Comparison of ENCODE assay signal across 8 cellular contexts in the genomic region with DNA sequence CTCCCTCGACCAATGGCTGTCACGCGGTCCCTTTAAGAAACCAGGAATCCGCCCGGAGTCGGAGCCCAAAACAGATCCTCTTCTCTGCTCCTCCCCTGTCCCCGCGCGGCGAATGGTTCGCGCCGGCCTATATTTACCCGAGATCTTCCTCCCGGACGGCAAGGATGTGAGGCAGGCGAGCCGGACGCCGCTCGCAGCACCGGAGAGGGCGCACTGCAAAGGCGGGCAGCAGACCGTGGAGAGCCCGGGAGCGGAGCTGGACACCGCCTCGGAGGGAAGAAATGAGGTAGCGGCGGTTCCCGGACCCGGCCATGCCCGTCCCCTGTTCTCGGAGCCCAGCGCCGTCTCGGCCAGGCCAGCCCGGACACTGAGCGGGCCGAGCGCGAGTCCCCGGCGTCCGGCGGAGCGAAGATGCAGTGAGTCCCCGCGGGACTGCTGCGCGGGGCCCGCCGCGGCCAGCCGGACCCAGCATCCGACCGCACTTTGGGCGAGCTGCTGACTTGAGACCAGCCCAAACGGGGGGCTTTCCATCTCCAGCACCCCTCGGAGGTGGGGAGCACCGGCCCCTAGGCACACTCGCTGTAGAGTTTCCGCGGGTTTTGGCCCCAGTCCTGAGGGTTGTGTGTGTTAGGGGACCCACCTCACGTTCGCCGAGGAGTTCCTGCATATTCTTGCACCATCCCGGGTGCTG. TPM values are rescaled to one million over a fixed set of nuclear protein-coding genes. Genes with fewer than 3 reads are reported as not detected.
DNase-seq lines count a peak whose midpoint lies in the region; ATAC-seq, FAIRE-seq and TF ChIP-seq lines count a peak whose summit lies in the region.

A gene with protein sequence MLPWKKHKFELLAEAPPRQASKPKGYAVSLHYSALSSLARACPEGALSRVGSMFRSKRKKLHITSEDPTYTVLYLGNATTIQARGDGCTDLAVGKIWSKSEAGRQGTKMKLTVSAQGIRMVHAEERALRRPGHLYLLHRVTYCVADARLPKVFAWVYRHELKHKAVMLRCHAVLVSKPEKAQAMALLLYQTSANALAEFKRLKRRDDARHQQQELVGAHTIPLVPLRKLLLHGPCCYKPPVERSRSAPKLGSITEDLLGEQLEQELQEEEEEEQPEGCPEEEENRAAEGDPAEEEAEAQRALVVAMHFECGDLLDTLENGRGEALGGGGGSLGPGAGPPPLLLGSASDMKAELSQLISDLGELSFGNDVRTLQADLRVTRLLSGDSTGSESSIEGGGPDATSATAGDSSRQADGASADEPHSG (plus strand): TSS at position 161 of the 691 bp plus-strand sequence. CDS start 944 bp downstream, outside the sequence.

- FAIRE-seq in pancreas (lab: Jason Lieb, UNC): no peak

- H3K36me3 ChIP-seq in GM23248 (ENCODE audit: low read depth): no peaks in the 10 kb centered on the region
- H3K36me3 ChIP-seq in cardiac muscle cell: no peaks in the 10 kb centered on the region
- no peaks in the 10 kb centered on the region for H3K36me3 ChIP-seq in pancreas
- H3K36me3 ChIP-seq in tibial nerve: no peaks in the 10 kb centered on the region

- peak; percentile 34 to 73 (median 70) for ATAC-seq in pancreas

- TF ChIP-seq EP300 in tibial nerve (IDR thresholded peaks at IDR 0.05): peak; percentile 63 to 99

- H3K27ac ChIP-seq in GM23248 (peak within 1 kb of the TSS; percentile 30; the same call in 1 of the 2 replicates), adipose tissue (ENCODE audit: low read depth, low read length) (no peak within 1 kb of the TSS), cardiac muscle cell (no peak within 1 kb of the TSS), pancreas (peak within 1 kb of the TSS in 1 of 4 donors; percentile 27), tibial nerve (peak within 1 kb of the TSS in 3 of 4 donors; percentile 13 to 85 (median 74))

- H3K9me3 ChIP-seq in GM23248 (ENCODE audit: low read depth) (no peaks in the 10 kb centered on the region), cardiac muscle cell (ENCODE audit: low read depth) (no peaks in the 10 kb centered on the region), pancreas (no peaks in the 10 kb centered on the region), tibial nerve (no peaks in the 10 kb centered on the region)

- peak; percentile 99 for DNase-seq in DMS 273 (lab: John Stamatoyannopoulos, UW; ENCODE audit: unreplicated experiment)
- DNase-seq in GM23248: peak; percentile 95
- peak; percentile 93 for DNase-seq in NCI-H1105 (lab: John Stamatoyannopoulos, UW)
- DNase-seq in SW 1271 (lab: John Stamatoyannopoulos, UW): peak; percentile 55 to 89
- DNase-seq in cardiac muscle cell (ENCODE audit: low read depth in 1 of 2, low spot score in 1 of 2): peak; percentile 93 to 97
- DNase-seq in pancreas: peak; percentile 51 to 85 (median 75)
- DNase-seq in tibial nerve (ENCODE audit: low spot score in 2 of 2): peak; percentile 89 to 91

- TF ChIP-seq CTCF in cardiac muscle cell (IDR thresholded peaks at IDR 0.05; ENCODE audit: low read depth, low read length) (peak; percentile 33), pancreas (IDR thresholded peaks at IDR 0.05) (no peak), tibial nerve (IDR thresholded peaks at IDR 0.05) (peak in 2 of 5 experiments; percentile 37 to 57)

- WGBS in GM23248 (ENCODE audit: low coverage in 1 of 2, low lambda C conversion rate in 2 of 2, missing lambda C conversion rate in 2 of 2), 2 experiments: 0 to 1% methylated on average over 62 to 67 of the region's 69 CpGs
- 0 to 1% (median 1%) methylated on average over 67 to 69 of the region's 69 CpGs for WGBS in adipose tissue, 3 donors
- WGBS in pancreas, 2 donors: 1% methylated on average over 66 to 69 of the region's 69 CpGs
- whole genome bisulfite sequencing in tibial nerve, 2 donors: 0% methylated on average over 34 to 66 of the region's 69 CpGs

- H4K20me1 ChIP-seq in GM23248 (ENCODE audit: insufficient read depth): no peaks in the 10 kb centered on the region

- peak within 1 kb of the TSS; percentile 70 for H3K9ac ChIP-seq in GM23248

- H3K9me2 ChIP-seq in GM23248 (ENCODE audit: insufficient read depth): no peaks in the 10 kb centered on the region

- H3K4me2 ChIP-seq in GM23248 (ENCODE audit: unreplicated experiment): peak within 1 kb of the TSS; percentile 96

- peak; percentile 78 to 95 for TF ChIP-seq POLR2A in tibial nerve (IDR thresholded peaks at IDR 0.05)

- intact Hi-C loops in pancreas (cut with DNase I): loop anchor here in 1 of 3 donors (5.0 kb wide), 1 partner anchor 421 kb away; no protein-coding TSS in a partner anchor

- in situ Hi-C loops in GM23248 (cut with MboI): loop anchor here (5.0 to 10.0 kb wide), 2 partner anchors 419 to 581 kb away; no protein-coding TSS in a partner anchor

- no peaks in the 10 kb centered on the region for H3K27me3 ChIP-seq in GM23248 (replicated peaks; ENCODE audit: insufficient read depth)
- H3K27me3 ChIP-seq in cardiac muscle cell: no peaks in the 10 kb centered on the region
- H3K27me3 ChIP-seq in pancreas: peaks cover 0 to 19% (median 0%) of the 10 kb centered on the region in 4 donors
- peaks cover 0 to 20% of the 10 kb centered on the region in 2 donors for H3K27me3 ChIP-seq in tibial nerve

- H2AFZ ChIP-seq in GM23248: peak within 1 kb of the TSS; percentile 87

- H3F3A ChIP-seq in GM23248 (ENCODE audit: insufficient read depth): peaks cover 18% of the 10 kb centered on the region

- no peaks in the 10 kb centered on the region for H3K79me2 ChIP-seq in GM23248 (ENCODE audit: insufficient read depth)

- H3K4me3 ChIP-seq in GM23248 (peak within 1 kb of the TSS; percentile 82), cardiac muscle cell (peak within 1 kb of the TSS; percentile 64), pancreas (peak within 1 kb of the TSS; percentile 20 to 45 (median 42)), tibial nerve (peak within 1 kb of the TSS; percentile 59 to 91 (median 61))

- H3K4me1 ChIP-seq in GM23248 (ENCODE audit: insufficient read depth) (peaks cover 31% of the 10 kb centered on the region), cardiac muscle cell (ENCODE audit: low read depth) (peaks cover 14% of the 10 kb centered on the region), pancreas (peaks cover 10% of the 10 kb centered on the region in 3 donors), tibial nerve (peaks cover 0 to 65% (median 26%) of the 10 kb centered on the region in 4 donors)

RNA-seq across cellular contexts. Expression of the gene that starts here (rescaled TPM):
- total RNA-seq in GM23248 (2014; rRNA removed; shearing (Covaris generic)): 19.0 and 23.0 TPM in 2 replicates
- polyA plus RNA-seq in GM23248 (2016; fragmentation: Nextera tagmentation; extraction: Ambion mirVana): 8.0 and 8.8 TPM in 2 replicates
- 10 to 100 TPM in 2 of 3 donors, 1 to 10 TPM in 1; 3.9 to 34.5 (median 21.4) TPM for polyA plus RNA-seq in adipose tissue
- 11.9 and 18.3 TPM in 2 replicates for total RNA-seq in cardiac muscle cell
- 4.9 and 13.7 TPM in 2 replicates for polyA plus RNA-seq in cardiac muscle cell
- total RNA-seq in pancreas: 1 to 10 TPM; 1.2 to 2.8 (median 1.5) TPM
- 1 to 10 TPM; 1.9 to 2.0 TPM for polyA plus RNA-seq in pancreas
- 10 to 100 TPM; 19.8 to 47.7 (median 35.8) TPM for total RNA-seq in tibial nerve

Comparison
In these comparisons a context has a peak if more than half of its experiments do, and no peak if none do; other contexts are left out.
1. H3K27ac ChIP-seq: peak in GM23248 (single experiment) and tibial nerve (3 of 4); none in adipose tissue (single experiment) and cardiac muscle cell (single experiment).
2. Peak in every context shown above with its lines, with median percentiles within 50 percentile points of each other: DNase-seq and H3K4me3 ChIP-seq.